Comparison of ENCODE assay signal across 11 cellular contexts in genomic region chr1:114956570-114956969, GRCh38.
DNase-seq lines count a peak whose midpoint lies in the region; ATAC-seq and TF ChIP-seq lines count a peak whose summit lies in the region.
"Had no signal": no experiment of that assay in that cellular context is flagged by ENCODE, and none has a peak within 500 bp of the region (broad histone marks: within the 10 kb centered on the region; RNA-seq: fewer than 3 reads in every experiment).

No MANE protein-coding gene starts in this region.

- no peaks in the 10 kb centered on the region for H4K20me1 ChIP-seq in neural cell (ENCODE audit: insufficient read depth)

- no peaks in the 10 kb centered on the region for H3K79me2 ChIP-seq in neural cell (replicated peaks; ENCODE audit: insufficient read depth, low read length)

- no peak for TF ChIP-seq POLR2A in Peyer's patch (IDR thresholded peaks at IDR 0.05)

- TF ChIP-seq EP300 in neural cell (conservative IDR thresholded peaks at IDR 0.05; ENCODE audit: poor library complexity, severe bottlenecking): no peak

- H3K4me1 ChIP-seq in Peyer's patch: no peaks in the 10 kb centered on the region

- ATAC-seq in GM21515 (IDR thresholded peaks at IDR 0.05; ENCODE audit: unreplicated experiment): no peak

- H3K27me3 ChIP-seq in neural cell (ENCODE audit: insufficient read depth, low read depth, low read length) (no peaks in the 10 kb centered on the region), Peyer's patch (no peaks in the 10 kb centered on the region)

- no peak overlapping the region for H2AFZ ChIP-seq in neural cell (ENCODE audit: low read depth, low read length)

- H3K36me3 ChIP-seq in neural cell (ENCODE audit: insufficient read depth, low read length) (no peaks in the 10 kb centered on the region), Peyer's patch (no peaks in the 10 kb centered on the region)

- no peaks in the 10 kb centered on the region for H3K9me3 ChIP-seq in neural cell (ENCODE audit: low read length)
- H3K9me3 ChIP-seq in Peyer's patch: no peaks in the 10 kb centered on the region

- no peaks in the 10 kb centered on the region for H3F3A ChIP-seq in neural cell (ENCODE audit: insufficient read depth, low read length, poor library complexity, severe bottlenecking)

- TF ChIP-seq RAD21 in neural cell (conservative IDR thresholded peaks at IDR 0.05): peak; percentile 28

- no peak overlapping the region for H3K9ac ChIP-seq in neural cell (ENCODE audit: low read length)

- H3K9me2 ChIP-seq in neural cell (ENCODE audit: insufficient read depth, low read length): no peaks in the 10 kb centered on the region

- DNase-seq in GDM1 (lab: John Stamatoyannopoulos, UW): peak; percentile 10
- peak; percentile 11 for DNase-seq in cerebellar cortex (ENCODE audit: low spot score)
- no peak for DNase-seq in Peyer's patch
- DNase-seq in mucosa of gallbladder (ENCODE audit: low spot score): no peak
- no peak for DNase-seq in cortex of kidney (lab: John Stamatoyannopoulos, UW)
- DNase-seq: activated CD4-positive, alpha-beta T cell treated with anti-CD3 and anti-CD28 coated beads for 4 hours; NCI-H1930 had no signal

- no peak overlapping the region for H3K27ac ChIP-seq in neural cell (ENCODE audit: low read length)
- no peak overlapping the region for H3K27ac ChIP-seq in Peyer's patch
- H3K27ac ChIP-seq: coronary artery had no signal

- H3K4me3 ChIP-seq in neural cell (ENCODE audit: low read length) (no peak overlapping the region), Peyer's patch (no peak overlapping the region)
- H3K4me3 ChIP-seq: coronary artery had no signal

- H3K4me2 ChIP-seq in neural cell (ENCODE audit: low read length): no peak overlapping the region

- TF ChIP-seq CTCF in LNCAP (IDR thresholded peaks at IDR 0.05) (peak; percentile 60), neural cell (IDR thresholded peaks at IDR 0.05; ENCODE audit: poor library complexity, severe bottlenecking) (no peak), Peyer's patch (IDR thresholded peaks at IDR 0.05) (peak in 3 of 6 experiments; percentile 32 to 37 (median 32))

TF ChIP-seq in neural cell, 6 proteins besides CTCF, POLR2A, EP300 and RAD21:
- no peak for TF ChIP-seq SMC3 (conservative IDR thresholded peaks at IDR 0.05; ENCODE audit: poor library complexity)
- TF ChIP-seq TAF1 (IDR thresholded peaks at IDR 0.05; ENCODE audit: low read depth): no peak
- no peak for TF ChIP-seq REST (IDR thresholded peaks at IDR 0.05; ENCODE audit: borderline replicate concordance)
- TF ChIP-seq POLR2AphosphoS5 (IDR thresholded peaks at IDR 0.05): no peak
- no peak for TF ChIP-seq EZH2 (IDR thresholded peaks at IDR 0.05; ENCODE audit: borderline replicate concordance, insufficient read depth, low read length, poor library complexity, severe bottlenecking)
- no peak for TF ChIP-seq MXI1 (conservative IDR thresholded peaks at IDR 0.05; ENCODE audit: poor library complexity, severe bottlenecking)

Comparison
In these comparisons a context has a peak if more than half of its experiments do, and no peak if none do; other contexts are left out.
1. DNase-seq: peak in GDM1 (single experiment) and cerebellar cortex (single experiment); none in Peyer's patch (0 of 3), mucosa of gallbladder (single experiment) and cortex of kidney (single experiment).